Comparison of ENCODE assay signal across 17 cellular contexts in the genomic region with DNA sequence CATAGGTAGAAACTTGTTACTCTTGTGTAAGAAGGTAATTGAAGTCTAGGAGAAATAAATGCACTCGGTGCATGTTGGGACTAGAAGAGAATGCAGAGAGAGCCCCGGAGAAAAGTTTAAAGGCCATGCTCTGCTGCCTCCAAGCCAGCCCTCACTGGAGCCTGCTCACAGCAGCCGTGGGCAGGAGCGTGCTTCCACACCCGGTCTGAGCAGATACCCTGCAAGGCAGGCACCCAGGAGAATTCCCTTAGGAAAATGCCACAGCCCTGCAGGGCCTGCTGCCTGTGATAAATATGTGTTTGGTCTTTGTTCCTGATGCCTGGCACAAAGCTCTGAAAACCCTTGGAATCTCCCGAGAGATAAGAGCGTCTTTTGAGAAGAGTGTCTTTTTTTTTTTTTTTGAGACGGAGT. TPM values are rescaled to one million over a fixed set of nuclear protein-coding genes. Genes with fewer than 3 reads are reported as not detected.
DNase-seq lines count a peak whose midpoint lies in the region; ATAC-seq and TF ChIP-seq lines count a peak whose summit lies in the region.
"Had no signal": no experiment of that assay in that cellular context is flagged by ENCODE, and none has a peak within 500 bp of the region (broad histone marks: within the 10 kb centered on the region; RNA-seq: fewer than 3 reads in every experiment).

No MANE protein-coding gene starts in this region.

- H3K4me1 ChIP-seq in sigmoid colon (peaks cover 0 to 50% (median 44%) of the 10 kb centered on the region in 4 donors), gastrocnemius medialis (peaks cover 15 to 16% of the 10 kb centered on the region in 2 donors)

- no peak for TF ChIP-seq CTCF in sigmoid colon (IDR thresholded peaks at IDR 0.05)
- TF ChIP-seq CTCF in gastrocnemius medialis (IDR thresholded peaks at IDR 0.05 in 4 of 5, conservative IDR thresholded peaks at IDR 0.05 in 1 of 5): no peak

- TF ChIP-seq EP300 in sigmoid colon (IDR thresholded peaks at IDR 0.05): no peak

- ATAC-seq in GM18502 (IDR thresholded peaks at IDR 0.05; ENCODE audit: poor library complexity, unreplicated experiment): no peak
- ATAC-seq in gastrocnemius medialis: no peak
- ATAC-seq: psoas muscle had no signal

- H3K4me3 ChIP-seq in H7 (ENCODE audit: insufficient read depth, low read depth, low read length): no peak overlapping the region
- H3K4me3 ChIP-seq in sigmoid colon: no peak overlapping the region
- H3K4me3 ChIP-seq in gastrocnemius medialis: no peak overlapping the region
- H3K4me3 ChIP-seq: psoas muscle had no signal

- no peaks in the 10 kb centered on the region for H3K27me3 ChIP-seq in H7 (ENCODE audit: control insufficient read depth, insufficient read depth, low read length)
- H3K27me3 ChIP-seq in sigmoid colon: no peaks in the 10 kb centered on the region
- no peaks in the 10 kb centered on the region for H3K27me3 ChIP-seq in gastrocnemius medialis

- WGBS in sigmoid colon, 2 donors: 78 to 82% methylated on average over 8 of the region's 8 CpGs

- intact Hi-C loops in sigmoid colon (cut with DNase I) (loop anchor here (2.0 to 5.0 kb wide), 3 partner anchors 22 to 186 kb away; partner anchors contain the start of gene ZBTB21), gastrocnemius medialis (cut with DNase I; ENCODE audit: low total_unique reads) (no loop called here)

- in situ Hi-C loops in gastrocnemius medialis (cut with MboI; ENCODE audit: low sequenced_read_pairs in 4 of 4): loop anchor here in 1 of 4 donors (25.0 kb wide), 1 partner anchor 94 kb away; no protein-coding TSS in a partner anchor

- TF ChIP-seq POLR2A in sigmoid colon (IDR thresholded peaks at IDR 0.05) (no peak), gastrocnemius medialis (IDR thresholded peaks at IDR 0.05) (no peak)

- DNase-seq in H7 (peak; percentile 52), amniotic epithelial cell (ENCODE audit: low read depth) (peak; percentile 66), islet precursor cell (peak; percentile 80), sigmoid colon (peak; percentile 56), NCI-H446 treated with DMSO at 0.1 percent for 48 hours (lab: John Stamatoyannopoulos, UW) (no peak), cortex of kidney (lab: John Stamatoyannopoulos, UW) (no peak), gastrocnemius medialis (no peak)
- DNase-seq: activated CD4-positive, alpha-beta T cell treated with anti-CD3 and anti-CD28 coated beads, Interleukin-2, amount 50 U/mL, for 48 hours; C1 segment of cervical spinal cord; DND-41; NCI-H1694; NCI-H774; psoas muscle; SHP77 treated with DMSO at 0.1 percent for 48 hours; T1000 had no signal

- H3K27ac ChIP-seq in sigmoid colon (no peak overlapping the region), gastrocnemius medialis (no peak overlapping the region)
- H3K27ac ChIP-seq: HL-60, psoas muscle had no signal

- H3K36me3 ChIP-seq in H7 (replicated peaks; ENCODE audit: control insufficient read depth, insufficient read depth, low read length) (no peaks in the 10 kb centered on the region), sigmoid colon (no peaks in the 10 kb centered on the region), gastrocnemius medialis (no peaks in the 10 kb centered on the region)

- no peaks in the 10 kb centered on the region for H3K9me3 ChIP-seq in sigmoid colon
- no peaks in the 10 kb centered on the region for H3K9me3 ChIP-seq in gastrocnemius medialis
- H3K9me3 ChIP-seq: psoas muscle had no signal

RNA-seq across cellular contexts. Expression of gene C2CD2, which starts 22.8 kb away (rescaled TPM):
- total RNA-seq in H7 (2014; rRNA removed; shearing (Covaris generic)): 9.8 and 12.5 TPM in 2 replicates
- total RNA-seq in sigmoid colon: 10 to 100 TPM; 19.0 to 45.1 (median 22.2) TPM
- polyA plus RNA-seq in sigmoid colon: 1 to 10 TPM; 1.8 to 8.3 (median 3.7) TPM
- 1 to 10 TPM; 1.7 to 7.2 (median 2.4) TPM for total RNA-seq in gastrocnemius medialis

RNA-seq across cellular contexts. Expression of gene PRDM15, which starts 51.9 kb away (rescaled TPM):
- 6.7 and 8.4 TPM in 2 replicates for total RNA-seq in H7 (2014; rRNA removed; shearing (Covaris generic))
- total RNA-seq in sigmoid colon (1 to 10 TPM; 3.5 to 6.9 (median 5.2) TPM), gastrocnemius medialis (10 to 100 TPM in 1 of 4 donors, 1 to 10 TPM in 3; 4.4 to 13.6 (median 5.4) TPM)
- polyA plus RNA-seq in sigmoid colon: 1 to 10 TPM; 1.2 to 5.7 (median 3.0) TPM

Comparison
In these comparisons a context has a peak if more than half of its experiments do, and no peak if none do; other contexts are left out.
1. DNase-seq: peak in H7 (single experiment), amniotic epithelial cell (single experiment), islet precursor cell (single experiment) and sigmoid colon (single experiment); none in NCI-H446 treated with DMSO at 0.1 percent for 48 hours (single experiment), cortex of kidney (single experiment) and gastrocnemius medialis (0 of 2).